In genomic region chr4:108130955-108131354, GRCh38 we compare ENCODE assay signal across 16 cellular contexts. TPM values are rescaled to one million over a fixed set of nuclear protein-coding genes. Genes with fewer than 3 reads are reported as not detected.
DNase-seq lines count a peak whose midpoint lies in the region; ATAC-seq and TF ChIP-seq lines count a peak whose summit lies in the region.
"Had no signal": no experiment of that assay in that cellular context is flagged by ENCODE, and none has a peak within 500 bp of the region (broad histone marks: within the 10 kb centered on the region; RNA-seq: fewer than 3 reads in every experiment).

No MANE protein-coding gene starts in this region.

- no peak for DNase-seq in activated naive CD4-positive, alpha-beta T cell treated with Interleukin-2 at 50 U/mL for 16 hours
- peak; percentile 27 for DNase-seq in OCI-M1 (lab: John Stamatoyannopoulos, UW)
- no peak for DNase-seq in chondrocyte (ENCODE audit: low spot score)
- no peak for DNase-seq in stimulated activated naive CD8-positive, alpha-beta T cell treated with anti-CD3 and anti-CD28 coated beads, Interleukin-15, Interleukin-2, amounts not matched to agents 100 U/mL and 50 U/mL, for 24 hours
- DNase-seq: activated CD4-positive, alpha-beta T cell treated with anti-CD3 and anti-CD28 coated beads for 4 hours; heart right ventricle; left cardiac atrium; naive B cell; NCI-H1105 treated with DMSO at 0.1 percent for 48 hours; NCI-H226; testis had no signal

- TF ChIP-seq CTCF in chondrocyte (IDR thresholded peaks at IDR 0.05), result peak; percentile 38

- H3K27me3 ChIP-seq in thymus (ENCODE audit: control insufficient read depth, insufficient read depth), result no peaks in the 10 kb centered on the region
- H3K27me3 ChIP-seq: testis had no signal

- peaks cover 22% of the 10 kb centered on the region for H3K36me3 ChIP-seq in thymus (ENCODE audit: control insufficient read depth, insufficient read depth)
- H3K36me3 ChIP-seq: heart right ventricle had no signal

- peak overlapping the region; percentile 26 for H3K27ac ChIP-seq in thymus (ENCODE audit: low read depth)
- H3K27ac ChIP-seq: heart right ventricle, testis had no signal

- H3K27me3 Mint-ChIP-seq in activated naive CD4-positive, alpha-beta T cell treated with anti-CD3 and anti-CD28 coated beads, Interleukin-2, amount 50 U/mL, for 24 hours, result no peaks in the 10 kb centered on the region
- H3K27me3 Mint-ChIP-seq in chondrocyte (ENCODE audit: low read depth), result no peaks in the 10 kb centered on the region

- no peaks in the 10 kb centered on the region for H3K9me3 Mint-ChIP-seq in activated naive CD4-positive, alpha-beta T cell treated with anti-CD3 and anti-CD28 coated beads, Interleukin-2, amount 50 U/mL, for 24 hours
- H3K9me3 Mint-ChIP-seq in chondrocyte (ENCODE audit: low read depth), result no peaks in the 10 kb centered on the region
- H3K9me3 Mint-ChIP-seq: naive B cell had no signal

- WGBS in thymus, result 96% methylated on average over 4 of the region's 4 CpGs

- H3K4me3 Mint-ChIP-seq in activated naive CD4-positive, alpha-beta T cell treated with anti-CD3 and anti-CD28 coated beads, Interleukin-2, amount 50 U/mL, for 24 hours, result peak overlapping the region; percentile 12
- no peak overlapping the region for H3K4me3 Mint-ChIP-seq in chondrocyte (ENCODE audit: unreplicated experiment)
- H3K4me3 Mint-ChIP-seq: naive B cell had no signal

- no peak overlapping the region for H3K4me3 ChIP-seq in thymus (ENCODE audit: low read length)
- H3K4me3 ChIP-seq: heart right ventricle, testis had no signal

- peaks cover 29% of the 10 kb centered on the region for H3K36me3 Mint-ChIP-seq in activated naive CD4-positive, alpha-beta T cell treated with anti-CD3 and anti-CD28 coated beads, Interleukin-2, amount 50 U/mL, for 24 hours
- no peaks in the 10 kb centered on the region for H3K36me3 Mint-ChIP-seq in chondrocyte (ENCODE audit: low read depth)
- H3K36me3 Mint-ChIP-seq: naive B cell had no signal

- peak overlapping the region; percentile 82 for H3K27ac Mint-ChIP-seq in activated naive CD4-positive, alpha-beta T cell treated with anti-CD3 and anti-CD28 coated beads, Interleukin-2, amount 50 U/mL, for 24 hours
- H3K27ac Mint-ChIP-seq in chondrocyte (ENCODE audit: unreplicated experiment), result no peak overlapping the region
- H3K27ac Mint-ChIP-seq: naive B cell had no signal

- H3K9me3 ChIP-seq in thymus (ENCODE audit: control insufficient read depth), result no peaks in the 10 kb centered on the region
- H3K9me3 ChIP-seq: heart right ventricle, testis had no signal

- H3K4me1 ChIP-seq in thymus (ENCODE audit: control insufficient read depth, insufficient read depth, low read length), result peaks cover 15% of the 10 kb centered on the region
- H3K4me1 ChIP-seq: heart right ventricle, testis had no signal

- peaks cover 95% of the 10 kb centered on the region for H3K4me1 Mint-ChIP-seq in activated naive CD4-positive, alpha-beta T cell treated with anti-CD3 and anti-CD28 coated beads, Interleukin-2, amount 50 U/mL, for 24 hours
- H3K4me1 Mint-ChIP-seq in chondrocyte (ENCODE audit: low read depth), result peaks cover 18% of the 10 kb centered on the region

- ATAC-seq in HG03280 (IDR thresholded peaks at IDR 0.05; ENCODE audit: unreplicated experiment) (no peak), HG03439 (IDR thresholded peaks at IDR 0.05; ENCODE audit: unreplicated experiment) (no peak)
- no peak for ATAC-seq in stimulated activated naive CD8-positive, alpha-beta T cell treated with anti-CD3 and anti-CD28 coated beads, Interleukin-15, Interleukin-2, amounts not matched to agents 100 U/mL and 50 U/mL, for 24 hours
- ATAC-seq: heart right ventricle, left cardiac atrium had no signal

RNA-seq across cellular contexts. Expression of gene LEF1, which starts 37.8 kb away (rescaled TPM):
- 2.8 to 4.6 TPM (median 3.1 TPM) in 3 replicates for total RNA-seq in chondrocyte
- 536 TPM for polyA plus RNA-seq in thymus
- total RNA-seq: pulmonary artery endothelial cell had no signal
